9 cellular contexts compared by ENCODE assay signal in genomic region chr3:151426337-151426648, GRCh38. TPM values are rescaled to one million over a fixed set of nuclear protein-coding genes. Genes with fewer than 3 reads are reported as not detected.
DNase-seq lines count a peak whose midpoint lies in the region; ATAC-seq and TF ChIP-seq lines count a peak whose summit lies in the region.
"Had no signal": no experiment of that assay in that cellular context is flagged by ENCODE, and none has a peak within 500 bp of the region (broad histone marks: within the 10 kb centered on the region; RNA-seq: fewer than 3 reads in every experiment).

No MANE protein-coding gene starts in this region.

- POLR2A ChIA-PET in activated naive CD8-positive, alpha-beta T cell treated with anti-CD3 and anti-CD28 coated beads, Interleukin-2, amount 10 ng/mL, durations not matched to agents 7 days and 5 days (lab: Charles Lee) = no interaction called here
- POLR2A ChIA-PET in PC-3 (lab: Charles Lee; ENCODE audit: unreplicated experiment) = no interaction called here

- no peaks in the 10 kb centered on the region for H3K36me3 ChIP-seq in PC-3 (ENCODE audit: low read depth, low read length)
- H3K36me3 ChIP-seq: SJCRH30 had no signal

- no peak overlapping the region for H3K4me2 ChIP-seq in PC-3 (ENCODE audit: low read length)

- H2AFZ ChIP-seq in PC-3 (ENCODE audit: low read length) = 0 out of 2 replicates have a peak overlapping the region, but pooled peaks have one; percentile 18

- no peaks in the 10 kb centered on the region for H3K27me3 Mint-ChIP-seq in activated naive CD8-positive, alpha-beta T cell treated with anti-CD3 and anti-CD28 coated beads, Interleukin-2, amount 10 ng/mL, durations not matched to agents 7 days and 5 days
- H3K27me3 Mint-ChIP-seq in activated naive CD8-positive, alpha-beta T cell treated with anti-CD3 and anti-CD28 coated beads, Interleukin-2, amount 50 U/mL, for 24 hours = no peaks in the 10 kb centered on the region
- no peaks in the 10 kb centered on the region for H3K27me3 Mint-ChIP-seq in stimulated activated memory B cell treated with anti-CD40 and anti-IgM and Interleukin-4, amounts not matched to agents 10 μg/mL and 1 μg/mL and 100 μg/mL, for 72 hours

- peaks cover 8% of the 10 kb centered on the region for H3K4me1 Mint-ChIP-seq in activated naive CD8-positive, alpha-beta T cell treated with anti-CD3 and anti-CD28 coated beads, Interleukin-2, amount 10 ng/mL, durations not matched to agents 7 days and 5 days
- H3K4me1 Mint-ChIP-seq in activated naive CD8-positive, alpha-beta T cell treated with anti-CD3 and anti-CD28 coated beads, Interleukin-2, amount 50 U/mL, for 24 hours = no peaks in the 10 kb centered on the region
- H3K4me1 Mint-ChIP-seq in stimulated activated memory B cell treated with anti-CD40 and anti-IgM and Interleukin-4, amounts not matched to agents 10 μg/mL and 1 μg/mL and 100 μg/mL, for 72 hours = peaks cover 25% of the 10 kb centered on the region

- H3K9me3 Mint-ChIP-seq in activated naive CD8-positive, alpha-beta T cell treated with anti-CD3 and anti-CD28 coated beads, Interleukin-2, amount 10 ng/mL, durations not matched to agents 7 days and 5 days = no peaks in the 10 kb centered on the region
- H3K9me3 Mint-ChIP-seq in activated naive CD8-positive, alpha-beta T cell treated with anti-CD3 and anti-CD28 coated beads, Interleukin-2, amount 50 U/mL, for 24 hours = no peaks in the 10 kb centered on the region
- H3K9me3 Mint-ChIP-seq in stimulated activated memory B cell treated with anti-CD40 and anti-IgM and Interleukin-4, amounts not matched to agents 10 μg/mL and 1 μg/mL and 100 μg/mL, for 72 hours = no peaks in the 10 kb centered on the region

- H3K27ac ChIP-seq in PC-3 (ENCODE audit: low read length) = no peak overlapping the region
- H3K27ac ChIP-seq: SJCRH30 had no signal

- H3K27me3 ChIP-seq in PC-3 (ENCODE audit: low read length) = no peaks in the 10 kb centered on the region
- H3K27me3 ChIP-seq: SJCRH30 had no signal

- no peaks in the 10 kb centered on the region for H3K36me3 Mint-ChIP-seq in activated naive CD8-positive, alpha-beta T cell treated with anti-CD3 and anti-CD28 coated beads, Interleukin-2, amount 10 ng/mL, durations not matched to agents 7 days and 5 days
- H3K36me3 Mint-ChIP-seq in activated naive CD8-positive, alpha-beta T cell treated with anti-CD3 and anti-CD28 coated beads, Interleukin-2, amount 50 U/mL, for 24 hours (ENCODE audit: low read depth) = no peaks in the 10 kb centered on the region
- H3K36me3 Mint-ChIP-seq in stimulated activated memory B cell treated with anti-CD40 and anti-IgM and Interleukin-4, amounts not matched to agents 10 μg/mL and 1 μg/mL and 100 μg/mL, for 72 hours = no peaks in the 10 kb centered on the region

- H3K4me3 ChIP-seq in PC-3 (ENCODE audit: low read length) = no peak overlapping the region
- H3K4me3 ChIP-seq: SJCRH30 had no signal

- H3K27ac Mint-ChIP-seq in activated naive CD8-positive, alpha-beta T cell treated with anti-CD3 and anti-CD28 coated beads, Interleukin-2, amount 10 ng/mL, durations not matched to agents 7 days and 5 days = no peak overlapping the region
- no peak overlapping the region for H3K27ac Mint-ChIP-seq in activated naive CD8-positive, alpha-beta T cell treated with anti-CD3 and anti-CD28 coated beads, Interleukin-2, amount 50 U/mL, for 24 hours
- H3K27ac Mint-ChIP-seq in stimulated activated memory B cell treated with anti-CD40 and anti-IgM and Interleukin-4, amounts not matched to agents 10 μg/mL and 1 μg/mL and 100 μg/mL, for 72 hours = peak overlapping the region; percentile 7

- H3K79me2 ChIP-seq in PC-3 (ENCODE audit: low read length) = no peaks in the 10 kb centered on the region

- H3K9me2 ChIP-seq in PC-3 (replicated peaks; ENCODE audit: low read length) = no peaks in the 10 kb centered on the region

- no peaks in the 10 kb centered on the region for H4K20me1 ChIP-seq in PC-3 (ENCODE audit: low read length)

- ATAC-seq in activated naive CD8-positive, alpha-beta T cell treated with anti-CD3 and anti-CD28 coated beads, Interleukin-2, amount 10 ng/mL, durations not matched to agents 7 days and 5 days (ENCODE audit: low read depth) = peak; percentile 50
- no peak for ATAC-seq in activated naive CD8-positive, alpha-beta T cell treated with anti-CD3 and anti-CD28 coated beads, Interleukin-2, amount 50 U/mL, for 24 hours
- ATAC-seq in HG02870 (IDR thresholded peaks at IDR 0.05; ENCODE audit: unreplicated experiment) (peak; percentile 72), PC-3 (peak; percentile 12; the same call in 1 of the 2 replicates)
- ATAC-seq in stimulated activated memory B cell treated with anti-CD40 and anti-IgM and Interleukin-4, amounts not matched to agents 10 μg/mL and 1 μg/mL and 100 μg/mL, for 72 hours = peak; percentile 70

- peak; percentile 50 for TF ChIP-seq CTCF in PC-3 (conservative IDR thresholded peaks at IDR 0.05; ENCODE audit: low read depth, low read length)

- H3K4me1 ChIP-seq in PC-3 (ENCODE audit: insufficient read depth, low read length) = peaks cover 19% of the 10 kb centered on the region
- H3K4me1 ChIP-seq: SJCRH30 had no signal

- H3K9ac ChIP-seq in PC-3 (ENCODE audit: low read length) = no peak overlapping the region

- BruUV-seq in PC-3 (replicated peaks; lab: Mats Ljungman, UMichigan) = no TSS peak

- H3K4me3 Mint-ChIP-seq in activated naive CD8-positive, alpha-beta T cell treated with anti-CD3 and anti-CD28 coated beads, Interleukin-2, amount 10 ng/mL, durations not matched to agents 7 days and 5 days = no peak overlapping the region
- no peak overlapping the region for H3K4me3 Mint-ChIP-seq in activated naive CD8-positive, alpha-beta T cell treated with anti-CD3 and anti-CD28 coated beads, Interleukin-2, amount 50 U/mL, for 24 hours
- H3K4me3 Mint-ChIP-seq in stimulated activated memory B cell treated with anti-CD40 and anti-IgM and Interleukin-4, amounts not matched to agents 10 μg/mL and 1 μg/mL and 100 μg/mL, for 72 hours = no peak overlapping the region

- no peaks in the 10 kb centered on the region for H3K9me3 ChIP-seq in PC-3 (ENCODE audit: low read length)
- H3K9me3 ChIP-seq: SJCRH30 had no signal

- H3F3A ChIP-seq in PC-3 (ENCODE audit: low read length, unreplicated experiment) = no peaks in the 10 kb centered on the region

- intact Hi-C loops in PC-3 (cut with micrococcal nuclease) = loop anchor here (10.0 kb wide), 1 partner anchor 261 kb away; no protein-coding TSS in a partner anchor

- DNase-seq in activated naive CD8-positive, alpha-beta T cell treated with anti-CD3 and anti-CD28 coated beads, Interleukin-2, amount 10 ng/mL, durations not matched to agents 7 days and 5 days = no peak
- DNase-seq in activated naive CD8-positive, alpha-beta T cell treated with anti-CD3 and anti-CD28 coated beads, Interleukin-2, amount 50 U/mL, for 24 hours = no peak
- no peak for DNase-seq in PC-3
- DNase-seq in NCI-H1930 (lab: John Stamatoyannopoulos, UW) = no peak
- DNase-seq in NCI-H128 (lab: John Stamatoyannopoulos, UW; ENCODE audit: unreplicated experiment) = no peak
- no peak for DNase-seq in NCI-H526 treated with DMSO at 0.1 percent for 48 hours (lab: John Stamatoyannopoulos, UW)
- DNase-seq: SJCRH30 had no signal

- CTCF ChIA-PET in PC-3 (lab: Charles Lee) = interaction anchor here (0.5 kb wide), 1 partner anchor 14 kb away, joined by 3 read pairs; no protein-coding TSS in a partner anchor

RNA-seq across cellular contexts. Expression of gene IGSF10, which starts 34.6 kb away (rescaled TPM):
- not detected for total RNA-seq in activated naive CD8-positive, alpha-beta T cell treated with anti-CD3 and anti-CD28 coated beads, Interleukin-2, amount 10 ng/mL, durations not matched to agents 7 days and 5 days
- 0.12 and 0.66 TPM in 2 replicates for total RNA-seq in PC-3 (2014; rRNA removed)
- total RNA-seq: SJCRH30 had no signal

RNA-seq across cellular contexts. Expression of gene P2RY12, which starts 41.7 kb away (rescaled TPM):
- total RNA-seq in activated naive CD8-positive, alpha-beta T cell treated with anti-CD3 and anti-CD28 coated beads, Interleukin-2, amount 10 ng/mL, durations not matched to agents 7 days and 5 days = not detected
- total RNA-seq in PC-3 (2014; rRNA removed) = not detected in 2 replicates
- total RNA-seq: SJCRH30 had no signal
